ENCODE assay signal across 9 cellular contexts in the genomic region with DNA sequence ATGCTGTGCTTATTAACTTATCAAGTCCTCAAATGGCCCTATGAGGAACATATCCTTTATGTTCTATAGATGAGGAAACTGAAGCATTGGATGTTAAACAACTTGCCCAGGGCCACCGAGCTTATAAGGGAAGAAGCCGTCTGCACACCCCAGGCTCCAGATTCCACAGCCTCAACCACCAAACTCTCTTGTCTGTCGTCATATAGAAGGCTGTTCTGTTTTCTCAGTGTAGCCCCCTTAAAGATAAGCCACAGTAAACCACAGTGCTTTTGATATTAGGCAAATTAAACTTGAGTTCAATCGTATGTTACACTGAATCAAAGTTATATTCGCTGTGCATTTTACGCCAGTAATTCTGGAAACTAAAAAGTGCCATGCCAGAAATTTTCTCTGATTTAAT.
DNase-seq lines count a peak whose midpoint lies in the region; ATAC-seq and TF ChIP-seq lines count a peak whose summit lies in the region.
"Had no signal": no experiment of that assay in that cellular context is flagged by ENCODE, and none has a peak within 500 bp of the region (broad histone marks: within the 10 kb centered on the region; RNA-seq: fewer than 3 reads in every experiment).

No MANE protein-coding gene starts in this region.

- TF ChIP-seq CTCF in psoas muscle (IDR thresholded peaks at IDR 0.05) = no peak
- TF ChIP-seq CTCF in gastroesophageal sphincter (IDR thresholded peaks at IDR 0.05) = no peak

- CTCF ChIA-PET in CD4-positive, alpha-beta memory T cell (lab: Charles Lee; ENCODE audit: partially characterized antibody) = no interaction called here

- H3K36me3 Mint-ChIP-seq in CD4-positive, alpha-beta memory T cell = peaks cover 21 to 25% of the 10 kb centered on the region in 2 donors
- H3K36me3 Mint-ChIP-seq in dendritic cell treated with granulocyte-macrophage colony-stimulating factor and Interleukin-4, amounts not matched to agents 40 ng/mL and 50 ng/mL, for 4 days (ENCODE audit: low read depth) = no peaks in the 10 kb centered on the region
- H3K36me3 Mint-ChIP-seq: stimulated activated naive B cell treated with anti-CD40 and anti-IgM and Interleukin-4, amounts not matched to agents 10 μg/mL and 1 μg/mL and 100 μg/mL, for 72 hours had no signal

- 75 to 78% (median 78%) methylated on average over 6 of the region's 6 CpGs for WGBS in psoas muscle, 3 donors
- WGBS in gastroesophageal sphincter (ENCODE audit: low coverage in 1 of 2), 2 donors = 79 to 90% methylated on average over 6 of the region's 6 CpGs

- ATAC-seq in psoas muscle = no peak
- ATAC-seq in GM21367 (IDR thresholded peaks at IDR 0.05; ENCODE audit: unreplicated experiment) = no peak
- no peak for ATAC-seq in gastroesophageal sphincter
- ATAC-seq: stimulated activated naive B cell treated with anti-CD40 and anti-IgM and Interleukin-4, amounts not matched to agents 10 μg/mL and 1 μg/mL and 100 μg/mL, for 72 hours had no signal

- no peaks in the 10 kb centered on the region for H3K9me3 Mint-ChIP-seq in CD4-positive, alpha-beta memory T cell
- no peaks in the 10 kb centered on the region for H3K9me3 Mint-ChIP-seq in dendritic cell treated with granulocyte-macrophage colony-stimulating factor and Interleukin-4, amounts not matched to agents 40 ng/mL and 50 ng/mL, for 4 days
- H3K9me3 Mint-ChIP-seq: stimulated activated naive B cell treated with anti-CD40 and anti-IgM and Interleukin-4, amounts not matched to agents 10 μg/mL and 1 μg/mL and 100 μg/mL, for 72 hours had no signal

- no peak for TF ChIP-seq POLR2A in gastroesophageal sphincter (IDR thresholded peaks at IDR 0.05)

- H3K4me3 ChIP-seq in CD4-positive, alpha-beta memory T cell (ENCODE audit: low read length in 2 of 2) = no peak overlapping the region
- H3K4me3 ChIP-seq in psoas muscle (no peak overlapping the region), gastroesophageal sphincter (no peak overlapping the region)
- H3K4me3 ChIP-seq: ascending aorta had no signal

- H3K27me3 ChIP-seq in CD4-positive, alpha-beta memory T cell (ENCODE audit: insufficient read depth, low read length) = no peaks in the 10 kb centered on the region
- H3K27me3 ChIP-seq in psoas muscle (ENCODE audit: insufficient read depth in 3 of 3, low read length in 2 of 3) (no peaks in the 10 kb centered on the region), gastroesophageal sphincter (peaks cover 4% of the 10 kb centered on the region)
- H3K27me3 ChIP-seq: ascending aorta had no signal

- intact Hi-C loops in CD4-positive, alpha-beta memory T cell (cut with micrococcal nuclease) = loop anchor here (2.0 to 5.0 kb wide), 2 partner anchors 15 to 36 kb away; no protein-coding TSS in a partner anchor
- intact Hi-C loops in dendritic cell treated with granulocyte-macrophage colony-stimulating factor and Interleukin-4, amounts not matched to agents 40 ng/mL and 50 ng/mL, for 4 days (cut with micrococcal nuclease) = no loop called here
- intact Hi-C loops in psoas muscle (cut with DNase I) = no loop called here

- H3K27me3 Mint-ChIP-seq in CD4-positive, alpha-beta memory T cell = no peaks in the 10 kb centered on the region
- no peaks in the 10 kb centered on the region for H3K27me3 Mint-ChIP-seq in dendritic cell treated with granulocyte-macrophage colony-stimulating factor and Interleukin-4, amounts not matched to agents 40 ng/mL and 50 ng/mL, for 4 days

- DNase-seq in CD4-positive, alpha-beta memory T cell = peak in 1 of 5 donors; percentile 25
- DNase-seq in psoas muscle (no peak), Ammon's horn (ENCODE audit: low spot score) (no peak)
- DNase-seq: stimulated activated naive B cell treated with anti-CD40 and anti-IgM and Interleukin-4, amounts not matched to agents 10 μg/mL and 1 μg/mL and 100 μg/mL, for 72 hours had no signal

- no peaks in the 10 kb centered on the region for H3K36me3 ChIP-seq in CD4-positive, alpha-beta memory T cell (ENCODE audit: insufficient read depth, low read length)
- H3K36me3 ChIP-seq in KOPT-K1 (ENCODE audit: insufficient read depth, low read length) = no peaks in the 10 kb centered on the region
- H3K36me3 ChIP-seq in psoas muscle (ENCODE audit: insufficient read depth in 1 of 2, low read depth in 1 of 2) = no peaks in the 10 kb centered on the region
- no peaks in the 10 kb centered on the region for H3K36me3 ChIP-seq in gastroesophageal sphincter
- H3K36me3 ChIP-seq: ascending aorta had no signal

- POLR2A ChIA-PET in CD4-positive, alpha-beta memory T cell (lab: Charles Lee; ENCODE audit: partially characterized antibody) = interaction anchor here (0.6 to 1.5 kb wide), 3 partner anchors 14 to 116 kb away, joined by 3 to 5 read pairs (median 5); no protein-coding TSS in a partner anchor

- H3K4me1 Mint-ChIP-seq in CD4-positive, alpha-beta memory T cell = peaks cover 75 to 97% (median 85%) of the 10 kb centered on the region in 4 donors
- peaks cover 52% of the 10 kb centered on the region for H3K4me1 Mint-ChIP-seq in dendritic cell treated with granulocyte-macrophage colony-stimulating factor and Interleukin-4, amounts not matched to agents 40 ng/mL and 50 ng/mL, for 4 days (ENCODE audit: low read depth)

- peak overlapping the region; percentile 20 for H3K27ac ChIP-seq in CD4-positive, alpha-beta memory T cell (ENCODE audit: low read depth, low read length)
- peak overlapping the region; percentile 100 for H3K27ac ChIP-seq in KOPT-K1 (ENCODE audit: low read depth, low read length, poor library complexity, severe bottlenecking)
- H3K27ac ChIP-seq in psoas muscle = peak overlapping the region; percentile 54
- peak overlapping the region in 1 of 4 donors; percentile 15 for H3K27ac ChIP-seq in gastroesophageal sphincter
- H3K27ac ChIP-seq: ascending aorta had no signal

- peak overlapping the region; percentile 45 to 86 (median 79) for H3K4me3 Mint-ChIP-seq in CD4-positive, alpha-beta memory T cell
- no peak overlapping the region for H3K4me3 Mint-ChIP-seq in dendritic cell treated with granulocyte-macrophage colony-stimulating factor and Interleukin-4, amounts not matched to agents 40 ng/mL and 50 ng/mL, for 4 days
- H3K4me3 Mint-ChIP-seq: stimulated activated naive B cell treated with anti-CD40 and anti-IgM and Interleukin-4, amounts not matched to agents 10 μg/mL and 1 μg/mL and 100 μg/mL, for 72 hours had no signal

- peak overlapping the region; percentile 89 to 98 (median 96) for H3K27ac Mint-ChIP-seq in CD4-positive, alpha-beta memory T cell
- H3K27ac Mint-ChIP-seq in dendritic cell treated with granulocyte-macrophage colony-stimulating factor and Interleukin-4, amounts not matched to agents 40 ng/mL and 50 ng/mL, for 4 days = peak overlapping the region; percentile 84
- H3K27ac Mint-ChIP-seq: stimulated activated naive B cell treated with anti-CD40 and anti-IgM and Interleukin-4, amounts not matched to agents 10 μg/mL and 1 μg/mL and 100 μg/mL, for 72 hours had no signal

- no peak for TF ChIP-seq EP300 in gastroesophageal sphincter (IDR thresholded peaks at IDR 0.05)

- H3K9me3 ChIP-seq in CD4-positive, alpha-beta memory T cell (ENCODE audit: control insufficient read depth in 1 of 2, low read length in 2 of 2) = no peaks in the 10 kb centered on the region
- no peaks in the 10 kb centered on the region for H3K9me3 ChIP-seq in KOPT-K1 (ENCODE audit: insufficient read depth, low read length, poor library complexity, severe bottlenecking)
- no peaks in the 10 kb centered on the region for H3K9me3 ChIP-seq in psoas muscle
- no peaks in the 10 kb centered on the region for H3K9me3 ChIP-seq in gastroesophageal sphincter
- H3K9me3 ChIP-seq: ascending aorta had no signal

- H3K4me1 ChIP-seq in CD4-positive, alpha-beta memory T cell (ENCODE audit: insufficient read depth, low read length) = peaks cover 98% of the 10 kb centered on the region
- H3K4me1 ChIP-seq in psoas muscle (peaks cover 25% of the 10 kb centered on the region), gastroesophageal sphincter (peaks cover 0 to 22% (median 5%) of the 10 kb centered on the region in 3 donors)
